Comparison of ENCODE assay signal across 23 cellular contexts in genomic region chr15:91165850-91166249, GRCh38.
"Had no signal": no experiment of that assay in that cellular context is flagged by ENCODE, and none has a peak within 500 bp of the region (broad histone marks: within the 10 kb centered on the region; RNA-seq: fewer than 3 reads in every experiment).

No MANE protein-coding gene starts in this region.

- H3K36me3 ChIP-seq: pancreas, tibial artery had no signal

- H3K4me1 ChIP-seq: pancreas, tibial artery had no signal

- FAIRE-seq: endometrium, keratinocyte, pancreas had no signal

- H3K4me3 ChIP-seq: coronary artery, mucosa of descending colon, pancreas, skin epidermis, tibial artery had no signal

- DNase-seq: activated B cell treated with CpG ODN at 0.5 μM for 24 hours; activated CD4-positive, alpha-beta T cell treated with anti-CD3 and anti-CD28 coated beads for 36 hours; activated CD4-positive, alpha-beta T cell treated with anti-CD3 and anti-CD28 coated beads, Interleukin-2, amount 50 U/mL, for 4 hours; activated CD8-positive, alpha-beta memory T cell treated with anti-CD3 and anti-CD28 coated beads for 24 hours; activated CD8-positive, alpha-beta memory T cell treated with anti-CD3 and anti-CD28 coated beads, Interleukin-2, amount 50 U/mL, for 4 hours; activated naive CD4-positive, alpha-beta T cell; activated naive CD8-positive, alpha-beta T cell treated with anti-CD3 and anti-CD28 coated beads for 36 hours; activated T-cell treated with anti-CD3 and anti-CD28 coated beads, Interleukin-2, amount 50 U/mL, for 24 hours; amniotic stem cell; cerebellar nuclear complex; left colon; mucosa of descending colon; nephron progenitor cell; pancreas; right cardiac atrium; stimulated activated CD4-positive, alpha-beta T cell treated with anti-CD3 and anti-CD28 coated beads, Interleukin-1b, Interleukin-23, amount 100 ng/mL, for 48 hours; substantia nigra; T1000; tibial artery had no signal

- H3K27ac ChIP-seq: coronary artery, pancreas, skin epidermis, tibial artery had no signal

- H3K9me3 ChIP-seq: pancreas had no signal

- H3K27me3 ChIP-seq: pancreas, tibial artery had no signal

- ATAC-seq: activated CD4-positive, alpha-beta T cell treated with anti-CD3 and anti-CD28 coated beads for 36 hours; left colon; mucosa of descending colon; pancreas; right cardiac atrium had no signal
